ENCODE assay signal across 23 cellular contexts in the genomic region with DNA sequence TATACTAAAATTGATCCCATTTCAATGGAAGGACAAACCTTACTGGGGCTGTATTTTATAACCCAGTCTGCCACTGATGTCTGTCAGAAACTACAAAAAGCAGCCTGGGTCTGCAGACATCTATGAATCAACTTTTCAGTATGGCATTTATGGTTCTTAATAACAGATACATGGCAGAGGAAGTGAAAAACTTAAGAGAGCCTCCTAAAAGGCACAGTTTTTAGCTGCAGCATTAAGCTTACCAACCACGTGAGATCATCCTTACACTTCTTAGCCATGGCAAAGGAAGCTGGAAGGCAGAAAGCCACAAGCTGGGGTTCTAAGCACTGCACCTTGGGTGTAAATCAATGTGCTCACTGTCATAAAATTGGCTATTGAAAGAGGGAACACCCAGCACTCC.
DNase-seq lines count a peak whose midpoint lies in the region; ATAC-seq lines count a peak whose summit lies in the region.
"Had no signal": no experiment of that assay in that cellular context is flagged by ENCODE, and none has a peak within 500 bp of the region (broad histone marks: within the 10 kb centered on the region; RNA-seq: fewer than 3 reads in every experiment).

No MANE protein-coding gene starts in this region.

- H3K27ac Mint-ChIP-seq in T-helper 2 cell treated with Interferon-gamma antibody and Interleukin-4, amounts not matched to agents 5 μg/mL and 100 μg/mL, for 36 hours = no peak overlapping the region
- H3K27ac Mint-ChIP-seq: CD4-positive, alpha-beta T cell; nephron; T-helper 1 cell treated with Interleukin-12 subunit alpha and Interleukin-12 subunit beta and Interleukin-4 antibody, amounts not matched to agents 30 μg/mL and 1 μg/mL, for 36 hours had no signal

- ATAC-seq in GM18498 (IDR thresholded peaks at IDR 0.05; ENCODE audit: unreplicated experiment) = peak; percentile 84
- peak; percentile 86 for ATAC-seq in GM19395 (IDR thresholded peaks at IDR 0.05; ENCODE audit: unreplicated experiment)
- peak; percentile 80 for ATAC-seq in HG02870 (IDR thresholded peaks at IDR 0.05; ENCODE audit: unreplicated experiment)
- ATAC-seq in HG03354 (IDR thresholded peaks at IDR 0.05; ENCODE audit: poor library complexity, severe bottlenecking, unreplicated experiment) = peak; percentile 50
- no peak for ATAC-seq in GM19328 (IDR thresholded peaks at IDR 0.05; ENCODE audit: unreplicated experiment)
- ATAC-seq: K562, PC-3, SK-N-SH treated with all-trans-retinoic acid at 6 μM for 48 hours had no signal

- H3K27me3 Mint-ChIP-seq in T-helper 2 cell treated with Interferon-gamma antibody and Interleukin-4, amounts not matched to agents 5 μg/mL and 100 μg/mL, for 36 hours (ENCODE audit: low read depth) = no peaks in the 10 kb centered on the region
- H3K27me3 Mint-ChIP-seq: CD4-positive, alpha-beta T cell had no signal

- H3K9me3 Mint-ChIP-seq in T-helper 2 cell treated with Interferon-gamma antibody and Interleukin-4, amounts not matched to agents 5 μg/mL and 100 μg/mL, for 36 hours = no peaks in the 10 kb centered on the region
- H3K9me3 Mint-ChIP-seq: CD4-positive, alpha-beta T cell; nephron; T-helper 1 cell treated with Interleukin-12 subunit alpha and Interleukin-12 subunit beta and Interleukin-4 antibody, amounts not matched to agents 30 μg/mL and 1 μg/mL, for 36 hours had no signal

- H3K4me3 Mint-ChIP-seq in T-helper 2 cell treated with Interferon-gamma antibody and Interleukin-4, amounts not matched to agents 5 μg/mL and 100 μg/mL, for 36 hours = no peak overlapping the region
- H3K4me3 Mint-ChIP-seq: CD4-positive, alpha-beta T cell; nephron; T-helper 1 cell treated with Interleukin-12 subunit alpha and Interleukin-12 subunit beta and Interleukin-4 antibody, amounts not matched to agents 30 μg/mL and 1 μg/mL, for 36 hours had no signal

- no peak for DNase-seq in T-helper 2 cell treated with Interferon-gamma antibody and Interleukin-4, amounts not matched to agents 5 μg/mL and 100 μg/mL, for 36 hours (ENCODE audit: low spot score)
- DNase-seq in DMS53 treated with DMSO at 0.1 percent for 48 hours (lab: John Stamatoyannopoulos, UW; ENCODE audit: unreplicated experiment) = no peak
- no peak for DNase-seq in AG08395 (ENCODE audit: low spot score)
- DNase-seq: activated T-cell treated with anti-CD3 and anti-CD28 coated beads, Interleukin-2, amount 50 U/mL, for 48 hours; CD4-positive, alpha-beta T cell; effector memory CD4-positive, alpha-beta T cell; NCI-H1105 treated with DMSO at 0.1 percent for 48 hours; NCI-H1930; NCI-H526 treated with DMSO at 0.1 percent for 48 hours; PC-3; sigmoid colon; stimulated activated CD4-positive, alpha-beta T cell treated with anti-CD3 and anti-CD28 coated beads, Interleukin-12 subunit alpha, Interleukin-12 subunit beta, amount 100 ng/mL, for 4 hours; stimulated activated CD4-positive, alpha-beta T cell treated with anti-CD3 and anti-CD28 coated beads, Interleukin-2, amount 100 ng/mL, for 48 hours; thyroid gland had no signal

- no peaks in the 10 kb centered on the region for H3K4me1 Mint-ChIP-seq in T-helper 2 cell treated with Interferon-gamma antibody and Interleukin-4, amounts not matched to agents 5 μg/mL and 100 μg/mL, for 36 hours (ENCODE audit: low read depth)
- H3K4me1 Mint-ChIP-seq: nephron had no signal

- no peaks in the 10 kb centered on the region for H3K36me3 Mint-ChIP-seq in T-helper 2 cell treated with Interferon-gamma antibody and Interleukin-4, amounts not matched to agents 5 μg/mL and 100 μg/mL, for 36 hours (ENCODE audit: low read depth)
